19 cellular contexts compared by ENCODE assay signal in genomic region chr3:9408061-9408460, GRCh38. TPM values are rescaled to one million over a fixed set of nuclear protein-coding genes. Genes with fewer than 3 reads are reported as not detected.
DNase-seq lines count a peak whose midpoint lies in the region; ATAC-seq and TF ChIP-seq lines count a peak whose summit lies in the region.
"Had no signal": no experiment of that assay in that cellular context is flagged by ENCODE, and none has a peak within 500 bp of the region (broad histone marks: within the 10 kb centered on the region; RNA-seq: fewer than 3 reads in every experiment).

No MANE protein-coding gene starts in this region.

- H3K4me3 Mint-ChIP-seq in endothelial cell (ENCODE audit: unreplicated experiment) = no peak overlapping the region
- H3K4me3 Mint-ChIP-seq: CD14-positive monocyte; CD8-positive, alpha-beta T cell; H9 had no signal

- peaks cover 100% of the 10 kb centered on the region for H3K4me1 ChIP-seq in left ventricle myocardium inferior
- peaks cover 28% of the 10 kb centered on the region for H3K4me1 ChIP-seq in rectal smooth muscle tissue (ENCODE audit: control insufficient read depth, insufficient read depth, low read length)

- no peak for TF ChIP-seq POLR2A in GM18505 (IDR thresholded peaks at IDR 0.05; ENCODE audit: borderline replicate concordance, extremely low read depth, insufficient read depth, insufficient read length)

- no peak for ATAC-seq in Right ventricle myocardium superior (ENCODE audit: poor library complexity)
- ATAC-seq in GM18505 (IDR thresholded peaks at IDR 0.05; ENCODE audit: unreplicated experiment) = no peak
- ATAC-seq: A549; CD8-positive, alpha-beta T cell had no signal

- TF ChIP-seq CTCF in left ventricle myocardium inferior (IDR thresholded peaks at IDR 0.05; ENCODE audit: borderline replicate concordance) (no peak), endothelial cell (IDR thresholded peaks at IDR 0.05; ENCODE audit: unreplicated experiment) (no peak)

- H3K36me3 Mint-ChIP-seq in endothelial cell (ENCODE audit: low read depth, unreplicated experiment) = peaks cover 7% of the 10 kb centered on the region
- H3K36me3 Mint-ChIP-seq: CD14-positive monocyte had no signal

- DNase-seq in left ventricle myocardium inferior (no peak), Right ventricle myocardium superior (no peak), endothelial cell (ENCODE audit: low spot score) (no peak), germinal center (ENCODE audit: low spot score) (no peak), NCI-H2081 (lab: John Stamatoyannopoulos, UW) (no peak)
- DNase-seq in activated effector memory CD4-positive, alpha-beta T cell treated with Interleukin-2 at 50 U/mL for 16 hours = no peak
- DNase-seq: AML-193; Calu3; CD8-positive, alpha-beta T cell; DMS79 treated with DMSO at 0.1 percent for 48 hours; GF-D8; H9 had no signal

- H3K9ac ChIP-seq in rectal smooth muscle tissue (ENCODE audit: low read length) = no peak overlapping the region
- H3K9ac ChIP-seq: BLaER1 had no signal

- H3K27ac ChIP-seq in left ventricle myocardium inferior (replicated peaks) (peak overlapping the region; percentile 44), rectal smooth muscle tissue (ENCODE audit: low read depth, low read length) (no peak overlapping the region)
- H3K27ac ChIP-seq: 22Rv1, A549, BLaER1, HL-60 had no signal

- H3K9me3 Mint-ChIP-seq in endothelial cell (ENCODE audit: unreplicated experiment) = no peaks in the 10 kb centered on the region
- H3K9me3 Mint-ChIP-seq: CD14-positive monocyte had no signal

- intact Hi-C loops in left ventricle myocardium inferior (cut with micrococcal nuclease) = no loop called here
- intact Hi-C loops in Right ventricle myocardium superior (cut with DNase I) = no loop called here

- H3K9me3 ChIP-seq in left ventricle myocardium inferior (replicated peaks) = no peaks in the 10 kb centered on the region

- H3K27ac Mint-ChIP-seq in endothelial cell (ENCODE audit: unreplicated experiment) = peak overlapping the region; percentile 36

- H3K4me3 ChIP-seq in left ventricle myocardium inferior (no peak overlapping the region), rectal smooth muscle tissue (ENCODE audit: low read length) (peak overlapping the region; percentile 14)
- H3K4me3 ChIP-seq: A549, BLaER1 had no signal

- no peaks in the 10 kb centered on the region for H3K27me3 ChIP-seq in left ventricle myocardium inferior (ENCODE audit: low read depth)
- no peaks in the 10 kb centered on the region for H3K27me3 ChIP-seq in rectal smooth muscle tissue (ENCODE audit: control insufficient read depth, insufficient read depth, low read length)
- H3K27me3 ChIP-seq: BLaER1 had no signal

- H3K27me3 Mint-ChIP-seq in endothelial cell (ENCODE audit: unreplicated experiment) = no peaks in the 10 kb centered on the region

- H3K4me1 Mint-ChIP-seq in endothelial cell (ENCODE audit: unreplicated experiment) = peaks cover 43% of the 10 kb centered on the region

- H3K36me3 ChIP-seq in left ventricle myocardium inferior (no peaks in the 10 kb centered on the region), rectal smooth muscle tissue (ENCODE audit: control insufficient read depth, insufficient read depth, low read length) (no peaks in the 10 kb centered on the region)

RNA-seq across cellular contexts. Expression of gene SETD5, which starts 10.6 kb away (rescaled TPM):
- 49.9 TPM for total RNA-seq in left ventricle myocardium inferior
- total RNA-seq in Right ventricle myocardium superior = 49.7 TPM
- total RNA-seq in endothelial cell (ENCODE audit: unreplicated experiment) = 246 TPM

RNA-seq across cellular contexts. Expression of gene THUMPD3, which starts 45.2 kb away (rescaled TPM):
- total RNA-seq in left ventricle myocardium inferior = 57.4 TPM
- total RNA-seq in Right ventricle myocardium superior = 52.9 TPM
- 27.4 TPM for total RNA-seq in endothelial cell (ENCODE audit: unreplicated experiment)
